Comparison of ENCODE assay signal across 19 cellular contexts in genomic region chr3:47974974-47975470, GRCh38. TPM values are rescaled to one million over a fixed set of nuclear protein-coding genes. Genes with fewer than 3 reads are reported as not detected.
DNase-seq lines count a peak whose midpoint lies in the region; FAIRE-seq and TF ChIP-seq lines count a peak whose summit lies in the region.
"Had no signal": no experiment of that assay in that cellular context is flagged by ENCODE, and none has a peak within 500 bp of the region (broad histone marks: within the 10 kb centered on the region; RNA-seq: fewer than 3 reads in every experiment).

No MANE protein-coding gene starts in this region.

- H3K27ac ChIP-seq in OCI-LY7 (ENCODE audit: low read depth, low read length, poor library complexity, severe bottlenecking): no peak overlapping the region
- H3K27ac ChIP-seq in astrocyte (ENCODE audit: low read depth, low read length): no peak overlapping the region
- H3K27ac ChIP-seq in endothelial cell of umbilical vein (ENCODE audit: insufficient read depth, low read depth, low read length): peak overlapping the region; percentile 37
- H3K27ac ChIP-seq: C4-2B had no signal

- peaks cover 4% of the 10 kb centered on the region for H3K4me1 Mint-ChIP-seq in astrocyte (ENCODE audit: low read depth, unreplicated experiment)

- no peak for TF ChIP-seq POLR2A in endothelial cell of umbilical vein (IDR thresholded peaks at IDR 0.05; ENCODE audit: low read depth, low read length)

- H3K4me1 ChIP-seq in OCI-LY7 (ENCODE audit: insufficient read depth, low read length, poor library complexity, severe bottlenecking) (peaks cover 23% of the 10 kb centered on the region), astrocyte (ENCODE audit: insufficient read depth, low read length) (no peaks in the 10 kb centered on the region), endothelial cell of umbilical vein (ENCODE audit: control insufficient read depth, extremely low read depth, insufficient read depth, low read length) (peaks cover 21% of the 10 kb centered on the region)

- dilution Hi-C loops in endothelial cell of umbilical vein (cut with MboI; ENCODE audit: extremely low pct_ligation_motif_present, low sequenced_read_pairs): no loop called here

- H4K20me1 ChIP-seq in OCI-LY7 (ENCODE audit: insufficient read depth, low read length): no peaks in the 10 kb centered on the region
- H4K20me1 ChIP-seq in astrocyte (ENCODE audit: insufficient read depth, low read length): peaks cover 68% of the 10 kb centered on the region
- peaks cover 7% of the 10 kb centered on the region for H4K20me1 ChIP-seq in endothelial cell of umbilical vein (replicated peaks; ENCODE audit: control insufficient read depth, extremely low read depth, insufficient read depth, low read length)

- H2AFZ ChIP-seq in OCI-LY7 (ENCODE audit: low read length) (peak overlapping the region; percentile 12; the same call in 1 of the 2 replicates), astrocyte (ENCODE audit: low read depth, low read length) (no peak overlapping the region), endothelial cell of umbilical vein (ENCODE audit: low read depth, low read length) (no peak overlapping the region)

- intact Hi-C loops in OCI-LY7 (cut with micrococcal nuclease; ENCODE audit: unreplicated experiment): no loop called here
- intact Hi-C loops in endothelial cell of umbilical vein (cut with micrococcal nuclease): no loop called here

- H3K4me2 ChIP-seq in OCI-LY7 (ENCODE audit: low read length): peak overlapping the region; percentile 41; the same call in 1 of the 2 replicates
- H3K4me2 ChIP-seq in astrocyte (ENCODE audit: low read length): peak overlapping the region; percentile 3
- H3K4me2 ChIP-seq in endothelial cell of umbilical vein (ENCODE audit: insufficient read depth, low read length): peak overlapping the region; percentile 42

- H3K27me3 Mint-ChIP-seq in astrocyte (ENCODE audit: low read depth, unreplicated experiment): no peaks in the 10 kb centered on the region

- POLR2A ChIA-PET in OCI-LY7 (lab: Charles Lee) (interaction anchor here (0.6 kb wide), 1 partner anchor 352 kb away, joined by 8 read pairs; no protein-coding TSS in a partner anchor), endothelial cell of umbilical vein (lab: Charles Lee) (no interaction called here)

- CTCF ChIA-PET in OCI-LY7 (lab: Charles Lee; ENCODE audit: unreplicated experiment) (interaction anchor here (0.9 kb wide), 1 partner anchor 15 kb away, joined by 3 read pairs; no protein-coding TSS in a partner anchor), endothelial cell of umbilical vein (lab: Charles Lee) (interaction anchor here (0.6 to 1.4 kb wide), 6 partner anchors 8 to 176 kb away, joined by 3 to 6 read pairs (median 4); no protein-coding TSS in a partner anchor)

- H3K4me3 ChIP-seq in OCI-LY7 (ENCODE audit: low read depth, low read length, poor library complexity, severe bottlenecking): no peak overlapping the region
- H3K4me3 ChIP-seq in astrocyte (ENCODE audit: insufficient read depth, low read depth, low read length): no peak overlapping the region
- H3K4me3 ChIP-seq in endothelial cell of umbilical vein (replicated peaks in 1 of 3; ENCODE audit: insufficient read depth in 1 of 3, low read depth in 1 of 3, low read length in 3 of 3): no peak overlapping the region

- H3K27me3 ChIP-seq in astrocyte (ENCODE audit: insufficient read depth, low read length): no peaks in the 10 kb centered on the region
- H3K27me3 ChIP-seq in endothelial cell of umbilical vein (ENCODE audit: control insufficient read depth in 2 of 2, insufficient read depth in 2 of 2, low read length in 2 of 2): no peaks in the 10 kb centered on the region

- H3K9me1 ChIP-seq in endothelial cell of umbilical vein (replicated peaks; ENCODE audit: control insufficient read depth, extremely low read depth, insufficient read depth, low read length): no peaks in the 10 kb centered on the region

- no peak for FAIRE-seq in astrocyte (lab: Jason Lieb, UNC)
- peak; percentile 65 for FAIRE-seq in endothelial cell of umbilical vein (lab: Jason Lieb, UNC)

- BruUV-seq in OCI-LY7 (replicated peaks; lab: Mats Ljungman, UMichigan) (no TSS peak), endothelial cell of umbilical vein (replicated peaks; lab: Mats Ljungman, UMichigan) (no TSS peak)

- H3K36me3 Mint-ChIP-seq in astrocyte (ENCODE audit: low read depth, unreplicated experiment): peaks cover 7% of the 10 kb centered on the region

- H3K79me2 ChIP-seq in OCI-LY7 (ENCODE audit: insufficient read depth, low read depth, low read length) (no peaks in the 10 kb centered on the region), astrocyte (ENCODE audit: insufficient read depth, low read length) (peaks cover 56% of the 10 kb centered on the region), endothelial cell of umbilical vein (ENCODE audit: control insufficient read depth, insufficient read depth, low read length) (peaks cover 23% of the 10 kb centered on the region)

- no peaks in the 10 kb centered on the region for H3K9me2 ChIP-seq in OCI-LY7 (ENCODE audit: insufficient read depth, low read length)

- no peaks in the 10 kb centered on the region for H3K9me3 Mint-ChIP-seq in astrocyte (ENCODE audit: unreplicated experiment)

- TF ChIP-seq CTCF in OCI-LY7 (conservative IDR thresholded peaks at IDR 0.05; ENCODE audit: low read length): no peak
- no peak for TF ChIP-seq CTCF in astrocyte (IDR thresholded peaks at IDR 0.05; ENCODE audit: insufficient read depth, low read depth, low read length)
- TF ChIP-seq CTCF in endothelial cell of umbilical vein (IDR thresholded peaks at IDR 0.05; ENCODE audit: extremely low read depth in 1 of 2, insufficient read depth in 1 of 2, low read depth in 1 of 2, low read length in 2 of 2): no peak

- H3K4me3 Mint-ChIP-seq in astrocyte (ENCODE audit: unreplicated experiment): no peak overlapping the region

- H3K9me3 ChIP-seq in OCI-LY7 (ENCODE audit: low read length) (no peaks in the 10 kb centered on the region), astrocyte (ENCODE audit: insufficient read depth, low read depth, low read length) (no peaks in the 10 kb centered on the region), endothelial cell of umbilical vein (replicated peaks; ENCODE audit: control insufficient read depth, insufficient read depth, low read length) (no peaks in the 10 kb centered on the region)

- H3K27ac Mint-ChIP-seq in astrocyte (ENCODE audit: unreplicated experiment): no peak overlapping the region

- peak; percentile 7 for DNase-seq in OCI-LY7 (ENCODE audit: low spot score)
- DNase-seq in astrocyte (ENCODE audit: low read depth): no peak
- peak; percentile 80 for DNase-seq in endothelial cell of umbilical vein (ENCODE audit: low read depth, low spot score)
- DNase-seq in stimulated activated CD4-positive, alpha-beta T cell treated with anti-CD3 and anti-CD28 coated beads, Interleukin-4, amount 100 ng/mL, for 4 hours: no peak
- no peak for DNase-seq in DMS 273 (lab: John Stamatoyannopoulos, UW; ENCODE audit: unreplicated experiment)
- no peak for DNase-seq in RPMI8226
- DNase-seq in NCI-H345 treated with DMSO at 0.1 percent for 48 hours (lab: John Stamatoyannopoulos, UW; ENCODE audit: unreplicated experiment): no peak
- DNase-seq: ACHN; DMS 273 treated with DMSO at 0.1 percent for 48 hours; GF-D8; HCEC 1CT; MM.1S; NCI-H1092 treated with DMSO at 0.1 percent for 48 hours; NCI-H2081 treated with DMSO at 0.1 percent for 48 hours; NCI-H510A; NCI-H748 treated with DMSO at 0.1 percent for 48 hours; NK-92 treated with Interleukin-12 subunit alpha and Interleukin-12 subunit beta, amount 100 ng/mL, for 24 hours; SHP77 treated with DMSO at 0.1 percent for 48 hours had no signal

- H3K36me3 ChIP-seq in OCI-LY7 (ENCODE audit: insufficient read depth, low read length): no peaks in the 10 kb centered on the region
- H3K36me3 ChIP-seq in astrocyte (ENCODE audit: insufficient read depth, low read length): peaks cover 4% of the 10 kb centered on the region
- peaks cover 0 to 2% of the 10 kb centered on the region in 2 experiments for H3K36me3 ChIP-seq in endothelial cell of umbilical vein (ENCODE audit: control insufficient read depth in 2 of 2, extremely low read depth in 1 of 2, insufficient read depth in 2 of 2, low read length in 2 of 2)

- H3K9ac ChIP-seq in astrocyte (ENCODE audit: low read length) (no peak overlapping the region), endothelial cell of umbilical vein (replicated peaks; ENCODE audit: extremely low read depth, insufficient read depth, low read length) (no peak overlapping the region)

TF ChIP-seq in endothelial cell of umbilical vein, 7 proteins besides CTCF, POLR2A, EP300 and RAD21:
- TF ChIP-seq EZH2 (IDR thresholded peaks at IDR 0.05; ENCODE audit: borderline replicate concordance, low read depth, low read length, severe bottlenecking) (no peak), JUN (IDR thresholded peaks at IDR 0.05; ENCODE audit: borderline replicate concordance, insufficient read depth, insufficient read length, low read depth) (peak; percentile 30), FOS (IDR thresholded peaks at IDR 0.05; ENCODE audit: borderline replicate concordance, insufficient read depth, low read length) (peak; percentile 42), POLR2AphosphoS5 (IDR thresholded peaks at IDR 0.05; ENCODE audit: insufficient read depth, low read depth, low read length) (peak; percentile 45), GATA2 (IDR thresholded peaks at IDR 0.05; ENCODE audit: insufficient read depth, insufficient read length, low read depth, low read length) (peak; percentile 95)
- TF ChIP-seq, protein P1, sequence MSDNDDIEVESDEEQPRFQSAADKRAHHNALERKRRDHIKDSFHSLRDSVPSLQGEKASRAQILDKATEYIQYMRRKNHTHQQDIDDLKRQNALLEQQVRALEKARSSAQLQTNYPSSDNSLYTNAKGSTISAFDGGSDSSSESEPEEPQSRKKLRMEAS (IDR thresholded peaks at IDR 0.05; ENCODE audit: insufficient read depth, insufficient read length): no peak

RNA-seq across cellular contexts. Expression of gene MAP4, which starts 41.2 kb away (rescaled TPM):
- 26.1 and 27.0 TPM in 2 replicates for total RNA-seq in OCI-LY7 (2014; rRNA removed; shearing (Covaris generic))
- total RNA-seq in OCI-LY7 (2022) (78.4 and 80.1 TPM in 2 replicates), astrocyte (471 and 475 TPM in 2 replicates), endothelial cell of umbilical vein (277 and 290 TPM in 2 replicates)
- 112 and 121 TPM in 2 replicates for polyA plus RNA-seq in endothelial cell of umbilical vein
- polyA plus RNA-seq in endothelial cell of umbilical vein (2011; cell fraction: cytosol; rRNA removed): 118 and 125 TPM in 2 replicates
- 195 and 265 TPM in 2 replicates for polyA plus RNA-seq in endothelial cell of umbilical vein (2011; cell fraction: nucleus; rRNA removed)
- 207 and 224 TPM in 2 replicates for polyA plus RNA-seq in endothelial cell of umbilical vein (2012)
- 123 and 132 TPM in 2 replicates for polyA minus RNA-seq in endothelial cell of umbilical vein
- polyA minus RNA-seq in endothelial cell of umbilical vein (2011; cell fraction: cytosol; rRNA and poly(A)+ RNA removed): 54.0 TPM
- 94.7 and 123 TPM in 2 replicates for polyA minus RNA-seq in endothelial cell of umbilical vein (2011; cell fraction: nucleus; rRNA and poly(A)+ RNA removed)

Comparison
In these comparisons a context has a peak if more than half of its experiments do, and no peak if none do; other contexts are left out.
1. DNase-seq: peak in OCI-LY7 (single experiment) and endothelial cell of umbilical vein (single experiment); none in astrocyte (single experiment), stimulated activated CD4-positive, alpha-beta T cell treated with anti-CD3 and anti-CD28 coated beads, Interleukin-4, amount 100 ng/mL, for 4 hours (0 of 2), DMS 273 (single experiment), RPMI8226 (single experiment) and NCI-H345 treated with DMSO at 0.1 percent for 48 hours (single experiment).
2. Peak in every context shown above with its lines, with median percentiles within 50 percentile points of each other: H3K4me2 ChIP-seq.